13 cellular contexts compared by ENCODE assay signal in genomic region chr1:30781906-30782305, GRCh38. TPM values are rescaled to one million over a fixed set of nuclear protein-coding genes. Genes with fewer than 3 reads are reported as not detected.
DNase-seq lines count a peak whose midpoint lies in the region; ATAC-seq and TF ChIP-seq lines count a peak whose summit lies in the region.
"Had no signal": no experiment of that assay in that cellular context is flagged by ENCODE, and none has a peak within 500 bp of the region (broad histone marks: within the 10 kb centered on the region; RNA-seq: fewer than 3 reads in every experiment).

No MANE protein-coding gene starts in this region.

- H2BK15ac ChIP-seq in mesenchymal stem cell (ENCODE audit: low read depth, poor library complexity, severe bottlenecking) = no peak overlapping the region

- BruUV-seq in Panc1 (replicated peaks; lab: Mats Ljungman, UMichigan) = no TSS peak

- H3K9me3 Mint-ChIP-seq in mesothelial cell of epicardium (no peaks in the 10 kb centered on the region), chondrocyte (ENCODE audit: low read depth) (no peaks in the 10 kb centered on the region)
- no peaks in the 10 kb centered on the region for H3K9me3 Mint-ChIP-seq in stimulated activated effector memory CD8-positive, alpha-beta T cell treated with anti-CD3 and anti-CD28 coated beads, Interleukin-12 subunit alpha, Interleukin-12 subunit beta, amount 100 ng/mL, for 72 hours
- H3K9me3 Mint-ChIP-seq: CD8-positive, alpha-beta memory T cell had no signal

- no peaks in the 10 kb centered on the region; the same call in none of the 2 replicates for H3K4me1 ChIP-seq in Panc1 (ENCODE audit: control insufficient read depth, insufficient read depth, low read length)
- peaks cover 6% of the 10 kb centered on the region for H3K4me1 ChIP-seq in mesenchymal stem cell (ENCODE audit: control insufficient read depth, insufficient read depth, low read depth, low read length)
- H3K4me1 ChIP-seq in osteoblast (ENCODE audit: insufficient read depth, low read length) = peaks cover 15% of the 10 kb centered on the region

- H4K91ac ChIP-seq in mesenchymal stem cell (ENCODE audit: low read length) = peak overlapping the region; percentile 16

- no peak overlapping the region for H3K23ac ChIP-seq in mesenchymal stem cell (ENCODE audit: low read length in 2 of 2)

- CTCF ChIA-PET in Panc1 (lab: Charles Lee) = interaction anchor here (0.6 to 0.9 kb wide), 2 partner anchors 9 to 129 kb away, joined by 3 read pairs; no protein-coding TSS in a partner anchor

- no peak overlapping the region for H3K4me3 ChIP-seq in Panc1 (ENCODE audit: low read depth in 2 of 2, low read length in 2 of 2)
- no peak overlapping the region for H3K4me3 ChIP-seq in mesenchymal stem cell (ENCODE audit: insufficient read depth in 1 of 2, low read depth in 1 of 2, low read length in 2 of 2)
- H3K4me3 ChIP-seq in osteoblast (ENCODE audit: insufficient read depth, low read length) = no peak overlapping the region
- H3K4me3 ChIP-seq: BLaER1 had no signal

- H3K36me3 ChIP-seq in Panc1 (ENCODE audit: control insufficient read depth, insufficient read depth, low read length) (no peaks in the 10 kb centered on the region), mesenchymal stem cell (ENCODE audit: control insufficient read depth in 1 of 2, insufficient read depth in 2 of 2, low read depth in 1 of 2, low read length in 2 of 2) (no peaks in the 10 kb centered on the region), osteoblast (ENCODE audit: insufficient read depth, low read length) (no peaks in the 10 kb centered on the region)
- H3K36me3 ChIP-seq: BLaER1 had no signal

- H2AFZ ChIP-seq in mesenchymal stem cell (ENCODE audit: low read depth, low read length) = no peak overlapping the region
- H2AFZ ChIP-seq in osteoblast (ENCODE audit: low read length) = no peak overlapping the region

- H3K18ac ChIP-seq in mesenchymal stem cell (ENCODE audit: low read depth in 1 of 2, low read length in 2 of 2) = no peak overlapping the region

- ATAC-seq in Right ventricle myocardium superior (ENCODE audit: poor library complexity) = no peak
- no peak for ATAC-seq in Right ventricle myocardium inferior
- ATAC-seq in Panc1 = peak; percentile 3; the same call in 1 of the 2 replicates
- no peak for ATAC-seq in stimulated activated effector memory CD8-positive, alpha-beta T cell treated with anti-CD3 and anti-CD28 coated beads, Interleukin-12 subunit alpha, Interleukin-12 subunit beta, amount 100 ng/mL, for 72 hours

- no peak overlapping the region for H3K4ac ChIP-seq in mesenchymal stem cell (ENCODE audit: low read depth in 1 of 2, low read length in 2 of 2)

- H3K27me3 ChIP-seq in Panc1 (ENCODE audit: control insufficient read depth, insufficient read depth, low read length) (no peaks in the 10 kb centered on the region), mesenchymal stem cell (ENCODE audit: control insufficient read depth in 1 of 2, insufficient read depth in 1 of 2, low read length in 2 of 2) (peaks cover 4 to 39% of the 10 kb centered on the region in 2 experiments), osteoblast (ENCODE audit: insufficient read depth, low read length) (peaks cover 8% of the 10 kb centered on the region)

- POLR2A ChIA-PET in Panc1 (lab: Charles Lee) = no interaction called here

- H3K79me1 ChIP-seq in mesenchymal stem cell (replicated peaks; ENCODE audit: low read length, poor library complexity, severe bottlenecking) = no peaks in the 10 kb centered on the region

- no peak overlapping the region for H2AK5ac ChIP-seq in mesenchymal stem cell (ENCODE audit: low read length, severe bottlenecking)

- H4K20me1 ChIP-seq in osteoblast (ENCODE audit: insufficient read depth, low read length) = no peaks in the 10 kb centered on the region

- H2BK12ac ChIP-seq in mesenchymal stem cell (ENCODE audit: low read length in 2 of 2) = peak overlapping the region in 1 of 2 experiments; percentile 33

- H3K4me1 Mint-ChIP-seq in mesothelial cell of epicardium = peaks cover 8% of the 10 kb centered on the region
- peaks cover 6% of the 10 kb centered on the region for H3K4me1 Mint-ChIP-seq in stimulated activated effector memory CD8-positive, alpha-beta T cell treated with anti-CD3 and anti-CD28 coated beads, Interleukin-12 subunit alpha, Interleukin-12 subunit beta, amount 100 ng/mL, for 72 hours
- peaks cover 3% of the 10 kb centered on the region for H3K4me1 Mint-ChIP-seq in chondrocyte (ENCODE audit: low read depth)

- H3K27ac Mint-ChIP-seq in mesothelial cell of epicardium = no peak overlapping the region
- no peak overlapping the region for H3K27ac Mint-ChIP-seq in stimulated activated effector memory CD8-positive, alpha-beta T cell treated with anti-CD3 and anti-CD28 coated beads, Interleukin-12 subunit alpha, Interleukin-12 subunit beta, amount 100 ng/mL, for 72 hours
- no peak overlapping the region for H3K27ac Mint-ChIP-seq in chondrocyte (ENCODE audit: unreplicated experiment)

- no peak overlapping the region for H3K4me2 ChIP-seq in mesenchymal stem cell (ENCODE audit: low read length, poor library complexity, severe bottlenecking)
- H3K4me2 ChIP-seq in osteoblast (ENCODE audit: insufficient read depth, low read length) = no peak overlapping the region

- H3K36me3 Mint-ChIP-seq in mesothelial cell of epicardium (no peaks in the 10 kb centered on the region), chondrocyte (ENCODE audit: low read depth) (no peaks in the 10 kb centered on the region)
- peaks cover 7% of the 10 kb centered on the region for H3K36me3 Mint-ChIP-seq in stimulated activated effector memory CD8-positive, alpha-beta T cell treated with anti-CD3 and anti-CD28 coated beads, Interleukin-12 subunit alpha, Interleukin-12 subunit beta, amount 100 ng/mL, for 72 hours
- H3K36me3 Mint-ChIP-seq: CD8-positive, alpha-beta memory T cell had no signal

- intact Hi-C loops in Right ventricle myocardium superior (cut with DNase I) = loop anchor here (5.0 kb wide), 1 partner anchor 130 kb away; no protein-coding TSS in a partner anchor
- intact Hi-C loops in Right ventricle myocardium inferior (cut with DNase I) = loop anchor here (1.0 kb wide), 1 partner anchor 129 kb away; no protein-coding TSS in a partner anchor
- intact Hi-C loops in Panc1 (cut with micrococcal nuclease; ENCODE audit: unreplicated experiment) = loop anchor here (1.0 to 5.0 kb wide), 2 partner anchors 129 to 145 kb away; no protein-coding TSS in a partner anchor

- no peaks in the 10 kb centered on the region for H3K79me2 ChIP-seq in osteoblast (ENCODE audit: insufficient read depth, low read length)

- H3K27ac ChIP-seq in Panc1 (ENCODE audit: low read length) (no peak overlapping the region), mesenchymal stem cell (ENCODE audit: low read length, poor library complexity, severe bottlenecking) (no peak overlapping the region), osteoblast (ENCODE audit: low read depth, low read length) (no peak overlapping the region)
- H3K27ac ChIP-seq: 22Rv1, BLaER1 had no signal

- no peak overlapping the region for H2BK5ac ChIP-seq in mesenchymal stem cell (ENCODE audit: low read depth, low read length, poor library complexity, severe bottlenecking)

- no peak overlapping the region for H4K8ac ChIP-seq in mesenchymal stem cell (ENCODE audit: low read length)

- no peak overlapping the region for H3K14ac ChIP-seq in mesenchymal stem cell (ENCODE audit: low read length in 2 of 2)

- in situ Hi-C loops in Panc1 (cut with HindIII; ENCODE audit: low pct_unique_long_range_greater_than_20kb, low sequenced_read_pairs) = no loop called here

- H3K9me3 ChIP-seq in Panc1 (ENCODE audit: control insufficient read depth, insufficient read depth, low read depth, low read length) (no peaks in the 10 kb centered on the region), mesenchymal stem cell (ENCODE audit: control insufficient read depth, low read length) (no peaks in the 10 kb centered on the region), osteoblast (ENCODE audit: low read depth, low read length) (no peaks in the 10 kb centered on the region)
- H3K9me3 ChIP-seq: BLaER1, Caco-2 had no signal

- DNase-seq in Right ventricle myocardium superior (peak; percentile 30), Right ventricle myocardium inferior (ENCODE audit: missing footprints) (no peak), Panc1 (ENCODE audit: low read depth, low spot score) (no peak), mesenchymal stem cell (no peak), osteoblast (ENCODE audit: insufficient read length, low spot score, missing footprints) (peak; percentile 26), mesothelial cell of epicardium (ENCODE audit: low spot score in 2 of 2, unreplicated experiment in 2 of 2) (no peak), chondrocyte (ENCODE audit: low spot score) (no peak)
- DNase-seq in stimulated activated effector memory CD8-positive, alpha-beta T cell treated with anti-CD3 and anti-CD28 coated beads, Interleukin-12 subunit alpha, Interleukin-12 subunit beta, amount 100 ng/mL, for 72 hours (ENCODE audit: low spot score in 2 of 2) = no peak

- peaks cover 4% of the 10 kb centered on the region for H3K27me3 Mint-ChIP-seq in mesothelial cell of epicardium (ENCODE audit: low read depth)
- peaks cover 3% of the 10 kb centered on the region for H3K27me3 Mint-ChIP-seq in chondrocyte (ENCODE audit: low read depth)

- H3K4me3 Mint-ChIP-seq in mesothelial cell of epicardium (no peak overlapping the region), chondrocyte (ENCODE audit: unreplicated experiment) (no peak overlapping the region)
- H3K4me3 Mint-ChIP-seq in stimulated activated effector memory CD8-positive, alpha-beta T cell treated with anti-CD3 and anti-CD28 coated beads, Interleukin-12 subunit alpha, Interleukin-12 subunit beta, amount 100 ng/mL, for 72 hours = no peak overlapping the region

- TF ChIP-seq CTCF in Panc1 (IDR thresholded peaks at IDR 0.05) = no peak
- no peak for TF ChIP-seq CTCF in osteoblast (IDR thresholded peaks at IDR 0.05; ENCODE audit: extremely low read depth, low read depth, low read length)
- TF ChIP-seq CTCF in mesothelial cell of epicardium (IDR thresholded peaks at IDR 0.05; ENCODE audit: unreplicated experiment) = no peak
- no peak for TF ChIP-seq CTCF in chondrocyte (IDR thresholded peaks at IDR 0.05)

- H3K9ac ChIP-seq in mesenchymal stem cell (ENCODE audit: low read length) = no peak overlapping the region
- H3K9ac ChIP-seq: BLaER1 had no signal

- no peak overlapping the region for H2BK120ac ChIP-seq in mesenchymal stem cell (ENCODE audit: low read depth, low read length)

- 74% methylated on average over 5 of the region's 10 CpGs for WGBS in mesenchymal stem cell

RNA-seq across cellular contexts. Expression of gene LAPTM5, which starts 24.3 kb away (rescaled TPM):
- total RNA-seq in Right ventricle myocardium superior (19.5 TPM), Right ventricle myocardium inferior (31.5 TPM), Panc1 (2021; ENCODE audit: unreplicated experiment) (1.9 TPM), osteoblast (0.72 and 1.8 TPM in 2 replicates), mesothelial cell of epicardium (0.11 TPM in 1 of 3 replicates, not detected in the others), chondrocyte (0.15 to 0.17 TPM in 2 of 3 replicates, not detected in the other)
- 0.55 TPM for polyA plus RNA-seq in Panc1 (2012; ENCODE audit: insufficient read length)
- 0.97 TPM for polyA plus RNA-seq in mesenchymal stem cell (2013, experiment 1 of 2)
- 0.95 TPM for polyA plus RNA-seq in mesenchymal stem cell (2013, experiment 2 of 2)
- total RNA-seq: A673, Caco-2 had no signal

RNA-seq across cellular contexts. Expression of gene MATN1, which starts 58.5 kb away (rescaled TPM):
- total RNA-seq in Right ventricle myocardium superior (not detected), Right ventricle myocardium inferior (not detected), Panc1 (2021; ENCODE audit: unreplicated experiment) (0.59 TPM), osteoblast (under 0.01 TPM in 1 of 2 replicates, not detected in the other), mesothelial cell of epicardium (4.0 to 5.6 TPM (median 4.9 TPM) in 3 replicates), chondrocyte (0.19 to 0.82 TPM (median 0.47 TPM) in 3 replicates)
- 0.59 TPM for polyA plus RNA-seq in Panc1 (2012; ENCODE audit: insufficient read length)
- polyA plus RNA-seq in mesenchymal stem cell (2013, experiment 1 of 2) = 0.03 TPM
- 0.04 TPM for polyA plus RNA-seq in mesenchymal stem cell (2013, experiment 2 of 2)
- total RNA-seq: A673, Caco-2 had no signal
- polyA plus RNA-seq: CD8-positive, alpha-beta memory T cell had no signal

Comparison
In these comparisons a context has a peak if more than half of its experiments do, and no peak if none do; other contexts are left out.
1. DNase-seq: peak in Right ventricle myocardium superior (single experiment) and osteoblast (single experiment); none in Right ventricle myocardium inferior (single experiment), Panc1 (single experiment), mesenchymal stem cell (single experiment), mesothelial cell of epicardium (0 of 2), stimulated activated effector memory CD8-positive, alpha-beta T cell treated with anti-CD3 and anti-CD28 coated beads, Interleukin-12 subunit alpha, Interleukin-12 subunit beta, amount 100 ng/mL, for 72 hours (0 of 2) and chondrocyte (single experiment).